23 cellular contexts compared by ENCODE assay signal in genomic region chr5:87030699-87031098, GRCh38.
DNase-seq lines count a peak whose midpoint lies in the region; ATAC-seq and TF ChIP-seq lines count a peak whose summit lies in the region.
"Had no signal": no experiment of that assay in that cellular context is flagged by ENCODE, and none has a peak within 500 bp of the region (broad histone marks: within the 10 kb centered on the region; RNA-seq: fewer than 3 reads in every experiment).

No MANE protein-coding gene starts in this region.

- no peaks in the 10 kb centered on the region for H3K27me3 Mint-ChIP-seq in endodermal cell (ENCODE audit: insufficient read depth)
- H3K27me3 Mint-ChIP-seq in neural progenitor cell (ENCODE audit: insufficient read depth, low read depth): peaks cover 7% of the 10 kb centered on the region
- H3K27me3 Mint-ChIP-seq in type B pancreatic cell: peaks cover 5% of the 10 kb centered on the region
- H3K27me3 Mint-ChIP-seq: CD4-positive, alpha-beta memory T cell; CD8-positive, alpha-beta memory T cell had no signal

- TF ChIP-seq CTCF in endodermal cell (conservative IDR thresholded peaks at IDR 0.05) (no peak), neural progenitor cell (IDR thresholded peaks at IDR 0.05) (no peak), type B pancreatic cell (conservative IDR thresholded peaks at IDR 0.05) (no peak)

- H3K4me3 Mint-ChIP-seq in endodermal cell: no peak overlapping the region
- no peak overlapping the region for H3K4me3 Mint-ChIP-seq in neural progenitor cell
- H3K4me3 Mint-ChIP-seq in type B pancreatic cell: no peak overlapping the region
- H3K4me3 Mint-ChIP-seq: CD14-positive monocyte; CD4-positive, alpha-beta memory T cell; CD4-positive, CD25-positive, alpha-beta regulatory T cell; CD8-positive, alpha-beta memory T cell had no signal

- H3K4me1 Mint-ChIP-seq in endodermal cell: peaks cover 15% of the 10 kb centered on the region
- no peaks in the 10 kb centered on the region for H3K4me1 Mint-ChIP-seq in neural progenitor cell
- no peaks in the 10 kb centered on the region for H3K4me1 Mint-ChIP-seq in type B pancreatic cell (ENCODE audit: unreplicated experiment)
- H3K4me1 Mint-ChIP-seq: CD14-positive monocyte had no signal

- H3K36me3 ChIP-seq in endodermal cell (ENCODE audit: control insufficient read depth, insufficient read depth, low read length): no peaks in the 10 kb centered on the region
- no peaks in the 10 kb centered on the region for H3K36me3 ChIP-seq in neural progenitor cell
- H3K36me3 ChIP-seq: BE2C, BLaER1 had no signal

- 87 to 91% methylated on average over 5 to 7 of the region's 7 CpGs for WGBS in endodermal cell (ENCODE audit: insufficient coverage in 1 of 2, insufficient read length in 1 of 2), 2 experiments

- no peak for ATAC-seq in HG02642 (IDR thresholded peaks at IDR 0.05; ENCODE audit: poor library complexity, unreplicated experiment)
- ATAC-seq: GM12878 had no signal

- H3K4me2 ChIP-seq in neural progenitor cell: no peak overlapping the region
- H3K4me2 ChIP-seq: BLaER1 had no signal

- H3K4me3 ChIP-seq in endodermal cell (ENCODE audit: low read length) (peak overlapping the region; percentile 25), neural progenitor cell (no peak overlapping the region)
- H3K4me3 ChIP-seq: BLaER1, GM12878 had no signal

- no peaks in the 10 kb centered on the region for H4K20me1 ChIP-seq in neural progenitor cell (ENCODE audit: low read depth)
- H4K20me1 ChIP-seq: BLaER1 had no signal

- no peaks in the 10 kb centered on the region for H3K36me3 Mint-ChIP-seq in endodermal cell (ENCODE audit: low read depth)
- no peaks in the 10 kb centered on the region for H3K36me3 Mint-ChIP-seq in neural progenitor cell
- no peaks in the 10 kb centered on the region for H3K36me3 Mint-ChIP-seq in type B pancreatic cell
- H3K36me3 Mint-ChIP-seq: CD14-positive monocyte; CD4-positive, alpha-beta memory T cell; CD4-positive, CD25-positive, alpha-beta regulatory T cell had no signal

- H3K9me3 Mint-ChIP-seq in endodermal cell: peaks cover 11% of the 10 kb centered on the region
- H3K9me3 Mint-ChIP-seq in neural progenitor cell: peaks cover 3% of the 10 kb centered on the region
- no peaks in the 10 kb centered on the region for H3K9me3 Mint-ChIP-seq in type B pancreatic cell
- H3K9me3 Mint-ChIP-seq: CD4-positive, alpha-beta memory T cell; CD4-positive, CD25-positive, alpha-beta regulatory T cell; CD8-positive, alpha-beta memory T cell had no signal

- H3K27ac Mint-ChIP-seq in endodermal cell (no peak overlapping the region), neural progenitor cell (no peak overlapping the region), type B pancreatic cell (no peak overlapping the region)
- H3K27ac Mint-ChIP-seq: CD14-positive monocyte; CD4-positive, alpha-beta memory T cell; CD4-positive, CD25-positive, alpha-beta regulatory T cell; CD8-positive, alpha-beta memory T cell had no signal

- H3K27ac ChIP-seq in endodermal cell (ENCODE audit: low read depth, low read length): no peak overlapping the region
- H3K27ac ChIP-seq in neural progenitor cell: no peak overlapping the region
- H3K27ac ChIP-seq: BLaER1 had no signal

- no peaks in the 10 kb centered on the region for H3K79me2 ChIP-seq in neural progenitor cell (ENCODE audit: low read depth)

- H3K4me1 ChIP-seq in endodermal cell (ENCODE audit: control insufficient read depth, insufficient read depth, low read length) (peaks cover 19% of the 10 kb centered on the region), neural progenitor cell (no peaks in the 10 kb centered on the region)
- H3K4me1 ChIP-seq: BE2C, BLaER1 had no signal

- DNase-seq in endodermal cell: peak; percentile 60
- no peak for DNase-seq in neural progenitor cell (ENCODE audit: low spot score)
- no peak for DNase-seq in cerebellar nuclear complex (lab: John Stamatoyannopoulos, UW)
- DNase-seq in type B pancreatic cell (ENCODE audit: extremely low spot score, unreplicated experiment): no peak
- DNase-seq: 8988T; ACHN; BE2C; C1 segment of cervical spinal cord; CD4-positive, alpha-beta memory T cell; CD4-positive, CD25-positive, alpha-beta regulatory T cell; CD8-positive, alpha-beta memory T cell; COR-L47; DMS 273 treated with DMSO at 0.1 percent for 48 hours; DMS153; DMS53; DMS79; DND-41; EL; GDM1 had no signal

- H3K27me3 ChIP-seq in endodermal cell (ENCODE audit: control insufficient read depth, insufficient read depth, low read length, poor library complexity, severe bottlenecking) (no peaks in the 10 kb centered on the region), neural progenitor cell (no peaks in the 10 kb centered on the region)
- H3K27me3 ChIP-seq: BE2C, BLaER1 had no signal

- H3F3A ChIP-seq in neural progenitor cell (ENCODE audit: low read depth): no peaks in the 10 kb centered on the region

- peak overlapping the region; percentile 76 for H2AFZ ChIP-seq in neural progenitor cell (replicated peaks)

- H3K9ac ChIP-seq in endodermal cell (ENCODE audit: extremely low read depth, low read length, poor library complexity, severe bottlenecking) (no peak overlapping the region), neural progenitor cell (no peak overlapping the region)
- H3K9ac ChIP-seq: BLaER1 had no signal

- no peaks in the 10 kb centered on the region for H3K9me3 ChIP-seq in endodermal cell (ENCODE audit: control insufficient read depth, low read length)
- H3K9me3 ChIP-seq in neural progenitor cell (ENCODE audit: low read depth): no peaks in the 10 kb centered on the region
- H3K9me3 ChIP-seq: BE2C, BLaER1 had no signal
